In genomic region chr11:13283636-13284035, GRCh38 we compare ENCODE assay signal across 18 cellular contexts. TPM values are rescaled to one million over a fixed set of nuclear protein-coding genes. Genes with fewer than 3 reads are reported as not detected.
DNase-seq lines count a peak whose midpoint lies in the region; ATAC-seq and TF ChIP-seq lines count a peak whose summit lies in the region.
"Had no signal": no experiment of that assay in that cellular context is flagged by ENCODE, and none has a peak within 500 bp of the region (broad histone marks: within the 10 kb centered on the region; RNA-seq: fewer than 3 reads in every experiment).

No MANE protein-coding gene starts in this region.

- no peak for ATAC-seq in natural killer cell
- ATAC-seq in natural killer cell treated with Interleukin-12 subunit alpha and Interleukin-12 subunit beta and Interleukin-15 and Interleukin-18, amount 100 ng/mL, for 72 hours = no peak
- ATAC-seq in HG02981 (IDR thresholded peaks at IDR 0.05; ENCODE audit: unreplicated experiment) = no peak
- ATAC-seq in HG03175 (IDR thresholded peaks at IDR 0.05; ENCODE audit: unreplicated experiment) = no peak
- ATAC-seq: HepG2 had no signal

- peak overlapping the region; percentile 70 for H3K27ac ChIP-seq in cingulate gyrus (ENCODE audit: low read depth, low read length)
- H3K27ac ChIP-seq: KMS-11 had no signal

- H3K36me3 Mint-ChIP-seq in natural killer cell = no peaks in the 10 kb centered on the region
- peaks cover 9% of the 10 kb centered on the region for H3K36me3 Mint-ChIP-seq in natural killer cell treated with Interleukin-12 subunit alpha and Interleukin-12 subunit beta and Interleukin-15 and Interleukin-18, amount 100 ng/mL, for 72 hours
- no peaks in the 10 kb centered on the region for H3K36me3 Mint-ChIP-seq in immature natural killer cell

- H3K27ac Mint-ChIP-seq in natural killer cell (peak overlapping the region; percentile 47 to 91), immature natural killer cell (peak overlapping the region in 4 of 6 donors; percentile 5 to 90 (median 72))
- peak overlapping the region in 1 of 2 donors; percentile 81 for H3K27ac Mint-ChIP-seq in natural killer cell treated with Interleukin-12 subunit alpha and Interleukin-12 subunit beta and Interleukin-15 and Interleukin-18, amount 100 ng/mL, for 72 hours

- TF ChIP-seq CTCF in natural killer cell (IDR thresholded peaks at IDR 0.05) = no peak

- H3K27me3 Mint-ChIP-seq in natural killer cell (ENCODE audit: low read depth in 2 of 2) (peaks cover 0 to 2% of the 10 kb centered on the region in 2 donors), immature natural killer cell (ENCODE audit: low read depth in 3 of 3) (peaks cover 4 to 15% (median 7%) of the 10 kb centered on the region in 3 donors)
- no peaks in the 10 kb centered on the region for H3K27me3 Mint-ChIP-seq in natural killer cell treated with Interleukin-12 subunit alpha and Interleukin-12 subunit beta and Interleukin-15 and Interleukin-18, amount 100 ng/mL, for 72 hours

- H3K4me1 Mint-ChIP-seq in natural killer cell = peaks cover 94 to 99% of the 10 kb centered on the region in 2 donors
- peaks cover 77 to 89% of the 10 kb centered on the region in 2 donors for H3K4me1 Mint-ChIP-seq in natural killer cell treated with Interleukin-12 subunit alpha and Interleukin-12 subunit beta and Interleukin-15 and Interleukin-18, amount 100 ng/mL, for 72 hours (ENCODE audit: low read depth in 2 of 2)
- peaks cover 94 to 99% of the 10 kb centered on the region in 2 donors for H3K4me1 Mint-ChIP-seq in immature natural killer cell

- no peak overlapping the region for H3K4me3 Mint-ChIP-seq in natural killer cell
- H3K4me3 Mint-ChIP-seq in natural killer cell treated with Interleukin-12 subunit alpha and Interleukin-12 subunit beta and Interleukin-15 and Interleukin-18, amount 100 ng/mL, for 72 hours = no peak overlapping the region
- H3K4me3 Mint-ChIP-seq in immature natural killer cell = peak overlapping the region in 2 of 5 donors; percentile 14 to 24

- H3K9me3 Mint-ChIP-seq in natural killer cell (no peaks in the 10 kb centered on the region), immature natural killer cell (no peaks in the 10 kb centered on the region)
- no peaks in the 10 kb centered on the region for H3K9me3 Mint-ChIP-seq in natural killer cell treated with Interleukin-12 subunit alpha and Interleukin-12 subunit beta and Interleukin-15 and Interleukin-18, amount 100 ng/mL, for 72 hours

- intact Hi-C loops in natural killer cell (cut with micrococcal nuclease) = no loop called here

- DNase-seq in natural killer cell (no peak), immature natural killer cell (no peak), glomerular visceral epithelial cell (ENCODE audit: extremely low spot score) (no peak), NK-92 (lab: John Stamatoyannopoulos, UW; ENCODE audit: unreplicated experiment) (no peak)
- DNase-seq in natural killer cell treated with Interleukin-12 subunit alpha and Interleukin-12 subunit beta and Interleukin-15 and Interleukin-18, amount 100 ng/mL, for 72 hours (ENCODE audit: low spot score) = no peak
- DNase-seq: C1 segment of cervical spinal cord, DMS153, MG63, NCI-H1092 treated with DMSO at 0.1 percent for 48 hours, NCI-H1694 treated with DMSO at 0.1 percent for 48 hours, NCI-H2171 treated with DMSO at 0.1 percent for 48 hours, NCI-H510A, SHP77 treated with DMSO at 0.1 percent for 48 hours had no signal

RNA-seq across cellular contexts. Expression of gene BMAL1, which starts 6.0 kb away (rescaled TPM):
- 100 to 1,000 TPM; 142 to 162 (median 145) TPM for total RNA-seq in natural killer cell
- total RNA-seq in natural killer cell treated with Interleukin-12 subunit alpha and Interleukin-12 subunit beta and Interleukin-15 and Interleukin-18, amount 100 ng/mL, for 72 hours = 10 to 100 TPM; 61.4 to 82.1 TPM
- 10 to 100 TPM; 20.2 to 29.6 (median 20.2) TPM for polyA plus RNA-seq in immature natural killer cell
